Comparison of ENCODE assay signal across 1 cellular context in the genomic region with DNA sequence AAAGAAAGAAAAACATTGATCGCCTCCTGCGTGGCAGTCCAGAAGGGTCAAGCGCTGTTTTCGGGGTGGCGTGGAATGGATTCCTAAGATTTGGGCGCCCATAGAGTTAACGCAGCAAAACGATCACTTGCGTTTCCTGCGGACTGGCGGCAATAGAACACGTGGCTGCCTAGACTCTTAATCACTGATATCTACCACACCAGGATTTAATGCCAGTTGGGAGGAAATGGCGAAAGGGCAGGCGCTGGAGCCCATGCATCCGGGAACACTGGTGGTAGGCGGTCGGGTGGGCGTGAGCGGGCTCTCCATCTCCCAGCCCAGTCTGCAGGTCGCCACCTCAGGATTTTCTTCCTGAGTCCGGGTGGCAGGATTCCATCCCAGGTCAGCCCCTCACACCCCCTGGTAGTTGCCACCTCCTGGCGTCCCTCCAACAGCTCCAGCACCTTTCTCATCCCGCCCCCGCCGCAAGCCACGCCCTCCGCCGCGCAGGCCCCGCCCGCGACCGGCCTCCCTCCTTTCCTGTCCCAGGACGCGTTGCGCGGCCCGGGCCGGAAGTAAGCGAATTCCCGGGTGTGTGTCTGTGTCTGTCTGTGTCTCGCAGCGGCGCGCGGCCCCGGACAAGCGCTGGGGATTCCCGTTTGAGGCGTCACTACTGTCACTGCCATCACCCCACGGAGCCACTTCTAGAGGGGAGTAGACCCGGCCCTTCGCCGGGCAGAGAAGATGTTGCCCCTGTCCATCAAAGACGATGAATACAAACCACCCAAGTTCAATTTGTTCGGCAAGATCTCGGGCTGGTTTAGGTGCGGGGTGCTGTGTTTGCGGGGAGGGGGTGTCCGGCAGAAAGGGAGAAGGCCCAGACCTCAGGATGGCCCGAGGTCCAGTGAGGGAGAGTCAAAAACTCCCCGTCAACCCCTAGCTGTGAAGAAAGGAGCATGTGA.
TF ChIP-seq lines count a peak whose summit lies in the region.

A gene with protein sequence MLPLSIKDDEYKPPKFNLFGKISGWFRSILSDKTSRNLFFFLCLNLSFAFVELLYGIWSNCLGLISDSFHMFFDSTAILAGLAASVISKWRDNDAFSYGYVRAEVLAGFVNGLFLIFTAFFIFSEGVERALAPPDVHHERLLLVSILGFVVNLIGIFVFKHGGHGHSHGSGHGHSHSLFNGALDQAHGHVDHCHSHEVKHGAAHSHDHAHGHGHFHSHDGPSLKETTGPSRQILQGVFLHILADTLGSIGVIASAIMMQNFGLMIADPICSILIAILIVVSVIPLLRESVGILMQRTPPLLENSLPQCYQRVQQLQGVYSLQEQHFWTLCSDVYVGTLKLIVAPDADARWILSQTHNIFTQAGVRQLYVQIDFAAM (plus strand): TSS at position 551 of the 941 bp plus-strand sequence. CDS start 173 bp downstream, at position 724.

TF ChIP-seq in HepG2, 621 proteins besides CTCF, POLR2A, EP300 and RAD21 (continued from another document and continues in another):
- TF ChIP-seq GPN1 (CRISPR knock-in tag; IDR thresholded peaks at IDR 0.05; ENCODE audit: borderline replicate concordance) (no peak), RBM39 (IDR thresholded peaks at IDR 0.05; ENCODE audit: low read depth, low read length, poor library complexity, severe bottlenecking) (peak; percentile 37), ZFP90 (CRISPR knock-in tag; IDR thresholded peaks at IDR 0.05; ENCODE audit: borderline replicate concordance) (peak; percentile 52; the same call in 1 of the 2 replicates), PCBP2 (optimal IDR thresholded peaks at IDR 0.05; ENCODE audit: low read depth, low read length, poor library complexity, severe bottlenecking) (no peak), KDM5A (IDR thresholded peaks at IDR 0.05; ENCODE audit: borderline replicate concordance, low read length) (peak; percentile 36), GATAD1 (CRISPR knock-in tag; IDR thresholded peaks at IDR 0.05) (peak; percentile 83), HDAC1 (CRISPR knock-in tag; IDR thresholded peaks at IDR 0.05) (peak; percentile 85), TGIF2 (CRISPR knock-in tag; IDR thresholded peaks at IDR 0.05) (peak; percentile 57; the same call in 1 of the 2 replicates), SIX4 (CRISPR knock-in tag; IDR thresholded peaks at IDR 0.05) (0 out of 2 replicates have a peak, but pooled peaks have one; percentile 6), SALL1 (CRISPR knock-in tag; IDR thresholded peaks at IDR 0.05) (peak; percentile 76), ZC3H13 (CRISPR knock-in tag; IDR thresholded peaks at IDR 0.05) (peak; percentile 58; the same call in 1 of the 2 replicates), ZSCAN21 (CRISPR knock-in tag; IDR thresholded peaks at IDR 0.05; ENCODE audit: borderline replicate concordance) (peak; percentile 6; the same call in 1 of the 2 replicates), WIZ (CRISPR knock-in tag; IDR thresholded peaks at IDR 0.05) (peak; percentile 79; the same call in 1 of the 2 replicates), PHF20 (CRISPR knock-in tag; IDR thresholded peaks at IDR 0.05) (peak; percentile 79), ZNF709 (CRISPR knock-in tag; IDR thresholded peaks at IDR 0.05) (0 out of 2 replicates have a peak, but pooled peaks have one; percentile 37), CENPT (CRISPR knock-in tag; IDR thresholded peaks at IDR 0.05; ENCODE audit: low read depth) (0 out of 2 replicates have a peak, but pooled peaks have one; percentile 66), HOXA5 (CRISPR knock-in tag; IDR thresholded peaks at IDR 0.05) (0 out of 2 replicates have a peak, but pooled peaks have one; percentile 16), POGZ (CRISPR knock-in tag; IDR thresholded peaks at IDR 0.05) (0 out of 2 replicates have a peak, but pooled peaks have one; percentile 54), PHF5A (CRISPR knock-in tag; IDR thresholded peaks at IDR 0.05; ENCODE audit: low read depth, unreplicated experiment) (peak; percentile 81), GABPA (IDR thresholded peaks at IDR 0.05; ENCODE audit: low read depth, low read length) (peak; percentile 77), GABPA (CRISPR knock-in tag; IDR thresholded peaks at IDR 0.05; ENCODE audit: low read depth) (peak; percentile 86)
- TF ChIP-seq, protein P1, sequence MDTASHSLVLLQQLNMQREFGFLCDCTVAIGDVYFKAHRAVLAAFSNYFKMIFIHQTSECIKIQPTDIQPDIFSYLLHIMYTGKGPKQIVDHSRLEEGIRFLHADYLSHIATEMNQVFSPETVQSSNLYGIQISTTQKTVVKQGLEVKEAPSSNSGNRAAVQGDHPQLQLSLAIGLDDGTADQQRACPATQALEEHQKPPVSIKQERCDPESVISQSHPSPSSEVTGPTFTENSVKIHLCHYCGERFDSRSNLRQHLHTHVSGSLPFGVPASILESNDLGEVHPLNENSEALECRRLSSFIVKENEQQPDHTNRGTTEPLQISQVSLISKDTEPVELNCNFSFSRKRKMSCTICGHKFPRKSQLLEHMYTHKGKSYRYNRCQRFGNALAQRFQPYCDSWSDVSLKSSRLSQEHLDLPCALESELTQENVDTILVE (CRISPR knock-in tag; IDR thresholded peaks at IDR 0.05): peak; percentile 16; the same call in 1 of the 2 replicates
- TF ChIP-seq, protein P2, sequence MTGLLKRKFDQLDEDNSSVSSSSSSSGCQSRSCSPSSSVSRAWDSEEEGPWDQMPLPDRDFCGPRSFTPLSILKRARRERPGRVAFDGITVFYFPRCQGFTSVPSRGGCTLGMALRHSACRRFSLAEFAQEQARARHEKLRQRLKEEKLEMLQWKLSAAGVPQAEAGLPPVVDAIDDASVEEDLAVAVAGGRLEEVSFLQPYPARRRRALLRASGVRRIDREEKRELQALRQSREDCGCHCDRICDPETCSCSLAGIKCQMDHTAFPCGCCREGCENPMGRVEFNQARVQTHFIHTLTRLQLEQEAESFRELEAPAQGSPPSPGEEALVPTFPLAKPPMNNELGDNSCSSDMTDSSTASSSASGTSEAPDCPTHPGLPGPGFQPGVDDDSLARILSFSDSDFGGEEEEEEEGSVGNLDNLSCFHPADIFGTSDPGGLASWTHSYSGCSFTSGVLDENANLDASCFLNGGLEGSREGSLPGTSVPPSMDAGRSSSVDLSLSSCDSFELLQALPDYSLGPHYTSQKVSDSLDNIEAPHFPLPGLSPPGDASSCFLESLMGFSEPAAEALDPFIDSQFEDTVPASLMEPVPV (CRISPR knock-in tag; IDR thresholded peaks at IDR 0.05): peak; percentile 37; the same call in 1 of the 2 replicates
- TF ChIP-seq, protein P3, sequence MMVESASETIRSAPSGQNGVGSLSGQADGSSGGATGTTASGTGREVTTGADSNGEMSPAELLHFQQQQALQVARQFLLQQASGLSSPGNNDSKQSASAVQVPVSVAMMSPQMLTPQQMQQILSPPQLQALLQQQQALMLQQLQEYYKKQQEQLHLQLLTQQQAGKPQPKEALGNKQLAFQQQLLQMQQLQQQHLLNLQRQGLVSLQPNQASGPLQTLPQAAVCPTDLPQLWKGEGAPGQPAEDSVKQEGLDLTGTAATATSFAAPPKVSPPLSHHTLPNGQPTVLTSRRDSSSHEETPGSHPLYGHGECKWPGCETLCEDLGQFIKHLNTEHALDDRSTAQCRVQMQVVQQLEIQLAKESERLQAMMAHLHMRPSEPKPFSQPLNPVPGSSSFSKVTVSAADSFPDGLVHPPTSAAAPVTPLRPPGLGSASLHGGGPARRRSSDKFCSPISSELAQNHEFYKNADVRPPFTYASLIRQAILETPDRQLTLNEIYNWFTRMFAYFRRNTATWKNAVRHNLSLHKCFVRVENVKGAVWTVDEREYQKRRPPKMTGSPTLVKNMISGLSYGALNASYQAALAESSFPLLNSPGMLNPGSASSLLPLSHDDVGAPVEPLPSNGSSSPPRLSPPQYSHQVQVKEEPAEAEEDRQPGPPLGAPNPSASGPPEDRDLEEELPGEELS (CRISPR knock-in tag; IDR thresholded peaks at IDR 0.05): no peak; the same call in 1 of the 2 replicates
- TF ChIP-seq, protein P4, sequence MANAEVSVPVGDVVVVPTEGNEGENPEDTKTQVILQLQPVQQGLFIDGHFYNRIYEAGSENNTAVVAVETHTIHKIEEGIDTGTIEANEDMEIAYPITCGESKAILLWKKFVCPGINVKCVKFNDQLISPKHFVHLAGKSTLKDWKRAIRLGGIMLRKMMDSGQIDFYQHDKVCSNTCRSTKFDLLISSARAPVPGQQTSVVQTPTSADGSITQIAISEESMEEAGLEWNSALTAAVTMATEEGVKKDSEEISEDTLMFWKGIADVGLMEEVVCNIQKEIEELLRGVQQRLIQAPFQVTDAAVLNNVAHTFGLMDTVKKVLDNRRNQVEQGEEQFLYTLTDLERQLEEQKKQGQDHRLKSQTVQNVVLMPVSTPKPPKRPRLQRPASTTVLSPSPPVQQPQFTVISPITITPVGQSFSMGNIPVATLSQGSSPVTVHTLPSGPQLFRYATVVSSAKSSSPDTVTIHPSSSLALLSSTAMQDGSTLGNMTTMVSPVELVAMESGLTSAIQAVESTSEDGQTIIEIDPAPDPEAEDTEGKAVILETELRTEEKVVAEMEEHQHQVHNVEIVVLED (CRISPR knock-in tag; IDR thresholded peaks at IDR 0.05; ENCODE audit: borderline replicate concordance): peak; percentile 29; the same call in 1 of the 2 replicates
- TF ChIP-seq, protein P5, sequence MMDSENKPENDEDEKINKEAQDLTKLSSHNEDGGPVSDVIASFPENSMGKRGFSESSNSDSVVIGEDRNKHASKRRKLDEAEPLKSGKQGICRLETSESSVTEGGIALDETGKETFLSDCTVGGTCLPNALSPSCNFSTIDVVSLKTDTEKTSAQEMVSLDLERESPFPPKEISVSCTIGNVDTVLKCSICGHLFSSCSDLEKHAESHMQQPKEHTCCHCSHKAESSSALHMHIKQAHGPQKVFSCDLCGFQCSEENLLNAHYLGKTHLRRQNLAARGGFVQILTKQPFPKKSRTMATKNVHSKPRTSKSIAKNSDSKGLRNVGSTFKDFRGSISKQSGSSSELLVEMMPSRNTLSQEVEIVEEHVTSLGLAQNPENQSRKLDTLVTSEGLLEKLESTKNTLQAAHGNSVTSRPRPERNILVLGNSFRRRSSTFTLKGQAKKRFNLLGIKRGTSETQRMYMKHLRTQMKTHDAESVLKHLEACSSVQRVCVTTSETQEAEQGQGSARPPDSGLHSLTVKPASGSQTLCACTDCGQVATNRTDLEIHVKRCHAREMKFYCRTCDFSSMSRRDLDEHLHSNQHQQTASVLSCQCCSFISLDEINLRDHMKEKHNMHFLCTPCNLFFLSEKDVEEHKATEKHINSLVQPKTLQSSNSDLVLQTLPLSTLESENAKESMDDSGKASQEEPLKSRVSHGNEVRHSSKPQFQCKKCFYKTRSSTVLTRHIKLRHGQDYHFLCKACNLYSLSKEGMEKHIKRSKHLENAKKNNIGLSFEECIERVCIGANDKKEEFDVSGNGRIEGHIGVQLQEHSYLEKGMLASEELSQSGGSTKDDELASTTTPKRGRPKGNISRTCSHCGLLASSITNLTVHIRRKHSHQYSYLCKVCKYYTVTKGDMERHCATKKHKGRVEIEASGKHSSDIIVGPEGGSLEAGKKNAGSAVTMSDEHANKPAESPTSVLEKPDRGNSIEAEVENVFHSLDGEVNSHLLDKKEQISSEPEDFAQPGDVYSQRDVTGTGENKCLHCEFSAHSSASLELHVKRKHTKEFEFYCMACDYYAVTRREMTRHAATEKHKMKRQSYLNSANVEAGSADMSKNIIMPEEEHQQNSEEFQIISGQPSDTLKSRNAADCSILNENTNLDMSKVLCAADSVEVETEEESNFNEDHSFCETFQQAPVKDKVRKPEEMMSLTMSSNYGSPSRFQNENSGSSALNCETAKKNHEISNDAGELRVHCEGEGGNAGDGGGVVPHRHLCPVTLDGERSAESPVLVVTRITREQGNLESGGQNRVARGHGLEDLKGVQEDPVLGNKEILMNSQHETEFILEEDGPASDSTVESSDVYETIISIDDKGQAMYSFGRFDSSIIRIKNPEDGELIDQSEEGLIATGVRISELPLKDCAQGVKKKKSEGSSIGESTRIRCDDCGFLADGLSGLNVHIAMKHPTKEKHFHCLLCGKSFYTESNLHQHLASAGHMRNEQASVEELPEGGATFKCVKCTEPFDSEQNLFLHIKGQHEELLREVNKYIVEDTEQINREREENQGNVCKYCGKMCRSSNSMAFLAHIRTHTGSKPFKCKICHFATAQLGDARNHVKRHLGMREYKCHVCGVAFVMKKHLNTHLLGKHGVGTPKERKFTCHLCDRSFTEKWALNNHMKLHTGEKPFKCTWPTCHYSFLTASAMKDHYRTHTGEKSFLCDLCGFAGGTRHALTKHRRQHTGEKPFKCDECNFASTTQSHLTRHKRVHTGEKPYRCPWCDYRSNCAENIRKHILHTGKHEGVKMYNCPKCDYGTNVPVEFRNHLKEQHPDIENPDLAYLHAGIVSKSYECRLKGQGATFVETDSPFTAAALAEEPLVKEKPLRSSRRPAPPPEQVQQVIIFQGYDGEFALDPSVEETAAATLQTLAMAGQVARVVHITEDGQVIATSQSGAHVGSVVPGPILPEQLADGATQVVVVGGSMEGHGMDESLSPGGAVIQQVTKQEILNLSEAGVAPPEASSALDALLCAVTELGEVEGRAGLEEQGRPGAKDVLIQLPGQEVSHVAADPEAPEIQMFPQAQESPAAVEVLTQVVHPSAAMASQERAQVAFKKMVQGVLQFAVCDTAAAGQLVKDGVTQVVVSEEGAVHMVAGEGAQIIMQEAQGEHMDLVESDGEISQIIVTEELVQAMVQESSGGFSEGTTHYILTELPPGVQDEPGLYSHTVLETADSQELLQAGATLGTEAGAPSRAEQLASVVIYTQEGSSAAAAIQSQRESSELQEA (CRISPR knock-in tag; IDR thresholded peaks at IDR 0.05; ENCODE audit: not compliant biosample characterization): peak; percentile 35
- TF ChIP-seq, protein P6, sequence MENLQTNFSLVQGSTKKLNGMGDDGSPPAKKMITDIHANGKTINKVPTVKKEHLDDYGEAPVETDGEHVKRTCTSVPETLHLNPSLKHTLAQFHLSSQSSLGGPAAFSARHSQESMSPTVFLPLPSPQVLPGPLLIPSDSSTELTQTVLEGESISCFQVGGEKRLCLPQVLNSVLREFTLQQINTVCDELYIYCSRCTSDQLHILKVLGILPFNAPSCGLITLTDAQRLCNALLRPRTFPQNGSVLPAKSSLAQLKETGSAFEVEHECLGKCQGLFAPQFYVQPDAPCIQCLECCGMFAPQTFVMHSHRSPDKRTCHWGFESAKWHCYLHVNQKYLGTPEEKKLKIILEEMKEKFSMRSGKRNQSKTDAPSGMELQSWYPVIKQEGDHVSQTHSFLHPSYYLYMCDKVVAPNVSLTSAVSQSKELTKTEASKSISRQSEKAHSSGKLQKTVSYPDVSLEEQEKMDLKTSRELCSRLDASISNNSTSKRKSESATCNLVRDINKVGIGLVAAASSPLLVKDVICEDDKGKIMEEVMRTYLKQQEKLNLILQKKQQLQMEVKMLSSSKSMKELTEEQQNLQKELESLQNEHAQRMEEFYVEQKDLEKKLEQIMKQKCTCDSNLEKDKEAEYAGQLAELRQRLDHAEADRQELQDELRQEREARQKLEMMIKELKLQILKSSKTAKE (CRISPR knock-in tag; IDR thresholded peaks at IDR 0.05; ENCODE audit: borderline replicate concordance): peak; percentile 44; the same call in 1 of the 2 replicates
- TF ChIP-seq, protein P7, sequence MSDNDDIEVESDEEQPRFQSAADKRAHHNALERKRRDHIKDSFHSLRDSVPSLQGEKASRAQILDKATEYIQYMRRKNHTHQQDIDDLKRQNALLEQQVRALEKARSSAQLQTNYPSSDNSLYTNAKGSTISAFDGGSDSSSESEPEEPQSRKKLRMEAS (IDR thresholded peaks at IDR 0.05): peak; percentile 65
- TF ChIP-seq, protein P8, sequence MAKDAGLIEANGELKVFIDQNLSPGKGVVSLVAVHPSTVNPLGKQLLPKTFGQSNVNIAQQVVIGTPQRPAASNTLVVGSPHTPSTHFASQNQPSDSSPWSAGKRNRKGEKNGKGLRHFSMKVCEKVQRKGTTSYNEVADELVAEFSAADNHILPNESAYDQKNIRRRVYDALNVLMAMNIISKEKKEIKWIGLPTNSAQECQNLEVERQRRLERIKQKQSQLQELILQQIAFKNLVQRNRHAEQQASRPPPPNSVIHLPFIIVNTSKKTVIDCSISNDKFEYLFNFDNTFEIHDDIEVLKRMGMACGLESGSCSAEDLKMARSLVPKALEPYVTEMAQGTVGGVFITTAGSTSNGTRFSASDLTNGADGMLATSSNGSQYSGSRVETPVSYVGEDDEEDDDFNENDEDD (CRISPR knock-in tag; IDR thresholded peaks at IDR 0.05; ENCODE audit: borderline replicate concordance): peak; percentile 27; the same call in 1 of the 2 replicates
